Comparison of ENCODE assay signal across 20 cellular contexts in genomic region chr15:68348064-68348463, GRCh38.
DNase-seq lines count a peak whose midpoint lies in the region; ATAC-seq and TF ChIP-seq lines count a peak whose summit lies in the region.
"Had no signal": no experiment of that assay in that cellular context is flagged by ENCODE, and none has a peak within 500 bp of the region (broad histone marks: within the 10 kb centered on the region; RNA-seq: fewer than 3 reads in every experiment).

No MANE protein-coding gene starts in this region.

- H3K36me3 Mint-ChIP-seq in activated CD4-positive, alpha-beta T cell treated with anti-CD3 and anti-CD28 coated beads for 36 hours (ENCODE audit: low read depth) = no peaks in the 10 kb centered on the region
- H3K36me3 Mint-ChIP-seq in activated CD4-positive, alpha-beta T cell treated with anti-CD3 and anti-CD28 coated beads, Interleukin-2, amount 10 ng/mL, durations not matched to agents 7 days and 5 days (ENCODE audit: low read depth) = no peaks in the 10 kb centered on the region
- H3K36me3 Mint-ChIP-seq in nephron progenitor cell (ENCODE audit: low read depth) = no peaks in the 10 kb centered on the region
- H3K36me3 Mint-ChIP-seq: natural killer cell treated with Interleukin-12 subunit alpha and Interleukin-12 subunit beta and Interleukin-15 and Interleukin-18, amount 100 ng/mL, for 72 hours; T-cell; WTC11 had no signal

- intact Hi-C loops in activated CD4-positive, alpha-beta T cell treated with anti-CD3 and anti-CD28 coated beads for 36 hours (cut with DNase I, micrococcal nuclease) = no loop called here

- H3K4me3 ChIP-seq in fibroblast of mammary gland (ENCODE audit: control insufficient read depth, low read depth, low read length) = no peak overlapping the region
- H3K4me3 ChIP-seq: cardiac muscle cell, lung, testis had no signal

- no peaks in the 10 kb centered on the region for H3K27me3 Mint-ChIP-seq in activated CD4-positive, alpha-beta T cell treated with anti-CD3 and anti-CD28 coated beads for 36 hours
- peaks cover 9% of the 10 kb centered on the region for H3K27me3 Mint-ChIP-seq in activated CD4-positive, alpha-beta T cell treated with anti-CD3 and anti-CD28 coated beads, Interleukin-2, amount 10 ng/mL, durations not matched to agents 7 days and 5 days
- H3K27me3 Mint-ChIP-seq in nephron progenitor cell (ENCODE audit: low read depth, poor library complexity) = peaks cover 10% of the 10 kb centered on the region
- H3K27me3 Mint-ChIP-seq: CD4-positive, alpha-beta T cell; T-cell had no signal

- H3K9me3 Mint-ChIP-seq in activated CD4-positive, alpha-beta T cell treated with anti-CD3 and anti-CD28 coated beads for 36 hours (ENCODE audit: low read depth) = no peaks in the 10 kb centered on the region
- H3K9me3 Mint-ChIP-seq in activated CD4-positive, alpha-beta T cell treated with anti-CD3 and anti-CD28 coated beads, Interleukin-2, amount 10 ng/mL, durations not matched to agents 7 days and 5 days = no peaks in the 10 kb centered on the region
- H3K9me3 Mint-ChIP-seq in nephron progenitor cell = no peaks in the 10 kb centered on the region
- H3K9me3 Mint-ChIP-seq: activated naive CD4-positive, alpha-beta T cell treated with anti-CD3 and anti-CD28 coated beads, Interleukin-2, amount 50 U/mL, for 72 hours; CD4-positive, alpha-beta T cell; effector memory CD8-positive, alpha-beta T cell; natural killer cell treated with Interleukin-12 subunit alpha and Interleukin-12 subunit beta and Interleukin-15 and Interleukin-18, amount 100 ng/mL, for 72 hours; T-cell; WTC11 had no signal

- DNase-seq in activated CD4-positive, alpha-beta T cell treated with anti-CD3 and anti-CD28 coated beads for 36 hours = peak; percentile 41
- DNase-seq in activated CD4-positive, alpha-beta T cell treated with anti-CD3 and anti-CD28 coated beads, Interleukin-2, amount 10 ng/mL, durations not matched to agents 7 days and 5 days = no peak
- peak; percentile 35 for DNase-seq in NCI-H2171 (lab: John Stamatoyannopoulos, UW)
- DNase-seq in fibroblast of mammary gland (ENCODE audit: low read depth) = peak; percentile 41
- DNase-seq in stimulated activated CD4-positive, alpha-beta T cell treated with anti-CD3 and anti-CD28 coated beads, Interleukin-4, amount 100 ng/mL, for 24 hours = peak; percentile 14
- DNase-seq in NCI-H774 (lab: John Stamatoyannopoulos, UW) = no peak
- DNase-seq in nephron progenitor cell = no peak
- no peak for DNase-seq in kidney glomerular epithelial cell (lab: John Stamatoyannopoulos, UW)
- DNase-seq: CD4-positive, alpha-beta T cell; DND-41; effector memory CD8-positive, alpha-beta T cell; NCI-H187 treated with DMSO at 0.1 percent for 48 hours; NCI-H748 treated with DMSO at 0.1 percent for 48 hours; T-cell; testis had no signal

- no peak for ATAC-seq in activated CD4-positive, alpha-beta T cell treated with anti-CD3 and anti-CD28 coated beads for 36 hours
- ATAC-seq: activated naive CD4-positive, alpha-beta T cell treated with anti-CD3 and anti-CD28 coated beads, Interleukin-2, amount 50 U/mL, for 72 hours; effector memory CD8-positive, alpha-beta T cell; T-cell; WTC11 had no signal

- POLR2A ChIA-PET in activated CD4-positive, alpha-beta T cell treated with anti-CD3 and anti-CD28 coated beads for 36 hours (lab: Charles Lee) = no interaction called here
- POLR2A ChIA-PET in activated CD4-positive, alpha-beta T cell treated with anti-CD3 and anti-CD28 coated beads, Interleukin-2, amount 10 ng/mL, durations not matched to agents 7 days and 5 days (lab: Charles Lee) = no interaction called here

- CTCF ChIA-PET in activated CD4-positive, alpha-beta T cell treated with anti-CD3 and anti-CD28 coated beads for 36 hours (lab: Charles Lee) = no interaction called here
- CTCF ChIA-PET in activated CD4-positive, alpha-beta T cell treated with anti-CD3 and anti-CD28 coated beads, Interleukin-2, amount 10 ng/mL, durations not matched to agents 7 days and 5 days (lab: Charles Lee) = interaction anchor here (0.6 to 1.7 kb wide), 3 partner anchors 11 to 42 kb away, joined by 3 to 5 read pairs (median 5); no protein-coding TSS in a partner anchor

- no peak overlapping the region for H3K4me3 Mint-ChIP-seq in activated CD4-positive, alpha-beta T cell treated with anti-CD3 and anti-CD28 coated beads for 36 hours
- no peak overlapping the region for H3K4me3 Mint-ChIP-seq in activated CD4-positive, alpha-beta T cell treated with anti-CD3 and anti-CD28 coated beads, Interleukin-2, amount 10 ng/mL, durations not matched to agents 7 days and 5 days
- no peak overlapping the region for H3K4me3 Mint-ChIP-seq in nephron progenitor cell
- H3K4me3 Mint-ChIP-seq: CD4-positive, alpha-beta T cell; effector memory CD8-positive, alpha-beta T cell; natural killer cell treated with Interleukin-12 subunit alpha and Interleukin-12 subunit beta and Interleukin-15 and Interleukin-18, amount 100 ng/mL, for 72 hours; T-cell; WTC11 had no signal

- H3K4me1 Mint-ChIP-seq in activated CD4-positive, alpha-beta T cell treated with anti-CD3 and anti-CD28 coated beads for 36 hours = peaks cover 13% of the 10 kb centered on the region
- H3K4me1 Mint-ChIP-seq in activated CD4-positive, alpha-beta T cell treated with anti-CD3 and anti-CD28 coated beads, Interleukin-2, amount 10 ng/mL, durations not matched to agents 7 days and 5 days = peaks cover 14% of the 10 kb centered on the region
- H3K4me1 Mint-ChIP-seq in nephron progenitor cell = peaks cover 61% of the 10 kb centered on the region

- no peak overlapping the region for H3K27ac Mint-ChIP-seq in activated CD4-positive, alpha-beta T cell treated with anti-CD3 and anti-CD28 coated beads for 36 hours
- no peak overlapping the region for H3K27ac Mint-ChIP-seq in activated CD4-positive, alpha-beta T cell treated with anti-CD3 and anti-CD28 coated beads, Interleukin-2, amount 10 ng/mL, durations not matched to agents 7 days and 5 days
- no peak overlapping the region for H3K27ac Mint-ChIP-seq in nephron progenitor cell
- H3K27ac Mint-ChIP-seq: activated naive CD4-positive, alpha-beta T cell treated with anti-CD3 and anti-CD28 coated beads, Interleukin-2, amount 50 U/mL, for 72 hours; CD4-positive, alpha-beta T cell; effector memory CD8-positive, alpha-beta T cell; natural killer cell treated with Interleukin-12 subunit alpha and Interleukin-12 subunit beta and Interleukin-15 and Interleukin-18, amount 100 ng/mL, for 72 hours; T-cell; WTC11 had no signal

- TF ChIP-seq CTCF in fibroblast of mammary gland (conservative IDR thresholded peaks at IDR 0.05; ENCODE audit: control insufficient read depth, insufficient read depth, low read depth, low read length) (no peak), nephron progenitor cell (IDR thresholded peaks at IDR 0.05) (no peak)

Comparison
In these comparisons a context has a peak if more than half of its experiments do, and no peak if none do; other contexts are left out.
1. DNase-seq: peak in activated CD4-positive, alpha-beta T cell treated with anti-CD3 and anti-CD28 coated beads for 36 hours (single experiment), NCI-H2171 (single experiment), fibroblast of mammary gland (single experiment) and stimulated activated CD4-positive, alpha-beta T cell treated with anti-CD3 and anti-CD28 coated beads, Interleukin-4, amount 100 ng/mL, for 24 hours (single experiment); none in activated CD4-positive, alpha-beta T cell treated with anti-CD3 and anti-CD28 coated beads, Interleukin-2, amount 10 ng/mL, durations not matched to agents 7 days and 5 days (single experiment), NCI-H774 (single experiment), nephron progenitor cell (single experiment) and kidney glomerular epithelial cell (single experiment).